18 cellular contexts compared by ENCODE assay signal in the genomic region with DNA sequence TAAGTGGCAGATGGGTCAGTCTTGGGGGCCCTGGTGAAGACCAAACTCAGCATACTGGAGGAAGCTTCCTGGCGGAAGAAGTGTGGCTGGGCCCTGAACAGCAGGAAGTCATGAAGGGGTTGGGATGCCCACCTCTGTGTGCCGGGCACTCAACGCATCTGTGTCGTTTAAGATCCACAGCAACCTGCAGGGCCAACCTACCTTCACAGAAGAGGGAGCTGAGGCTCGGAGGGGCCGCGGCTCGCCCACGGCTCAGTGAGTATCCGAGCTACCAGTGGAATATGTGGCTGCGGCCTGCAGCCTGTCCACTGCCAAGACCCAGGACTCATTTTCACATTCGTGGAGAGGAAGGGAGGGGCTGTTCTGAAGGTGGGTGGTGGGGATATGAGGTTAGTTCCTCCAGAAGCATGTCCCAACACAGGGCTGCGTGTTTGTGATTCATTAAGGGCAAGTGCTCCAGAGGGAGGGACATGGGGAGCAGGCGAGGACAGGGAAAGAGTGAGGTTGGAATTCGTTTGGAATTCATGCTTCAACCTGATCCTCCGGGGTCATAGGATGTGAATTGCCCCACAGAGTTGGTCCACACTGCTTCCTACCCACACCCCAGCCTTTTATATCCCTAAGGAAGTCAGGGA.
A peak's percentile ranks its signal among the peaks of the same experiment; 100 is the strongest.
DNase-seq lines count a peak whose midpoint lies in the region; ATAC-seq, FAIRE-seq and TF ChIP-seq lines count a peak whose summit lies in the region.
"Had no signal": no experiment of that assay in that cellular context is flagged by ENCODE, and none has a peak within 500 bp of the region (broad histone marks: within the 10 kb centered on the region; RNA-seq: fewer than 3 reads in every experiment).

No MANE protein-coding gene starts in this region.

- TF ChIP-seq POLR2A in H1 (IDR thresholded peaks at IDR 0.05; ENCODE audit: control extremely low read depth in 1 of 2, low read depth in 2 of 2, low read length in 2 of 2): no peak

- no peak overlapping the region for H2BK20ac ChIP-seq in H1 (ENCODE audit: low read length)

- no peak for TF ChIP-seq CTCF in mammary epithelial cell (conservative IDR thresholded peaks at IDR 0.05 in 1 of 2, IDR thresholded peaks at IDR 0.05 in 1 of 2; ENCODE audit: extremely low read depth in 1 of 2, insufficient read depth in 1 of 2, low read depth in 1 of 2, low read length in 2 of 2)
- no peak for TF ChIP-seq CTCF in H1 (IDR thresholded peaks at IDR 0.05; ENCODE audit: control extremely low read depth in 1 of 3, insufficient read depth in 1 of 3, low read depth in 1 of 3, low read length in 3 of 3)
- no peak for TF ChIP-seq CTCF in keratinocyte (optimal IDR thresholded peaks at IDR 0.05 in 1 of 3, IDR thresholded peaks at IDR 0.05 in 1 of 3, conservative IDR thresholded peaks at IDR 0.05 in 1 of 3; ENCODE audit: extremely low read depth in 1 of 3, insufficient read depth in 2 of 3, low read length in 3 of 3)

- intact Hi-C loops in mammary epithelial cell (cut with micrococcal nuclease): loop anchor here (1.0 kb wide), 1 partner anchor 20 kb away; no protein-coding TSS in a partner anchor

- H4K5ac ChIP-seq in H1 (ENCODE audit: insufficient read length, low read depth, low read length): no peak overlapping the region

- H3K27me3 ChIP-seq in mammary epithelial cell (ENCODE audit: insufficient read depth, low read length) (no peaks in the 10 kb centered on the region), H1 (replicated peaks in 1 of 4; ENCODE audit: control insufficient read depth in 3 of 4, extremely low read depth in 1 of 4, insufficient read depth in 3 of 4, low read length in 3 of 4) (no peaks in the 10 kb centered on the region), keratinocyte (ENCODE audit: control insufficient read depth, extremely low read depth, insufficient read depth, low read length) (no peaks in the 10 kb centered on the region), thymus (ENCODE audit: control insufficient read depth, insufficient read depth) (no peaks in the 10 kb centered on the region)

- no peak for TF ChIP-seq EP300 in H1 (IDR thresholded peaks at IDR 0.05; ENCODE audit: borderline replicate concordance in 1 of 2, low read depth in 2 of 2, low read length in 2 of 2)

- no peak overlapping the region for H2AK5ac ChIP-seq in H1 (ENCODE audit: low read depth, low read length)

- H4K20me1 ChIP-seq in mammary epithelial cell (ENCODE audit: insufficient read depth, low read length) (no peaks in the 10 kb centered on the region), H1 (replicated peaks in 1 of 2; ENCODE audit: control insufficient read depth in 1 of 2, insufficient read depth in 2 of 2, low read length in 2 of 2) (peaks cover 0 to 3% of the 10 kb centered on the region in 2 experiments), keratinocyte (ENCODE audit: control insufficient read depth, extremely low read depth, insufficient read depth, low read length) (no peaks in the 10 kb centered on the region)

- H3K36me3 ChIP-seq in mammary epithelial cell (ENCODE audit: insufficient read depth, low read length) (no peaks in the 10 kb centered on the region), H1 (ENCODE audit: control insufficient read depth in 2 of 4, insufficient read depth in 4 of 4, low read length in 3 of 4) (no peaks in the 10 kb centered on the region; a peak in 1 of 8 replicates), keratinocyte (ENCODE audit: control insufficient read depth in 2 of 2, extremely low read depth in 1 of 2, insufficient read depth in 2 of 2, low read length in 2 of 2) (no peaks in the 10 kb centered on the region), thymus (ENCODE audit: control insufficient read depth, insufficient read depth) (no peaks in the 10 kb centered on the region)
- H3K36me3 ChIP-seq: HAP-1 had no signal

- no peak overlapping the region for H3K27ac ChIP-seq in mammary epithelial cell (ENCODE audit: insufficient read depth, low read depth, low read length)
- no peak overlapping the region for H3K27ac ChIP-seq in H1 (ENCODE audit: low read depth, low read length)
- H3K27ac ChIP-seq in keratinocyte (ENCODE audit: control insufficient read depth, insufficient read depth, low read length): no peak overlapping the region
- peak overlapping the region; percentile 50 for H3K27ac ChIP-seq in thymus (ENCODE audit: low read depth)
- H3K27ac ChIP-seq: C4-2B had no signal

- no peak overlapping the region for H3K14ac ChIP-seq in H1 (ENCODE audit: insufficient read length)

- TF ChIP-seq RAD21 in H1 (IDR thresholded peaks at IDR 0.05 in 1 of 2, conservative IDR thresholded peaks at IDR 0.05 in 1 of 2; ENCODE audit: low read depth in 2 of 2, low read length in 2 of 2): no peak

- H3K9me3 ChIP-seq in mammary epithelial cell (replicated peaks; ENCODE audit: insufficient read depth, low read length) (no peaks in the 10 kb centered on the region), H1 (ENCODE audit: insufficient read depth in 2 of 2, low read depth in 1 of 2, low read length in 1 of 2) (no peaks in the 10 kb centered on the region; a peak in 1 of 4 replicates), keratinocyte (ENCODE audit: control insufficient read depth, low read depth, low read length) (no peaks in the 10 kb centered on the region), thymus (ENCODE audit: control insufficient read depth) (no peaks in the 10 kb centered on the region)
- H3K9me3 ChIP-seq: Caco-2, HAP-1 had no signal

- 9% methylated on average over 13 of the region's 16 CpGs for WGBS in mammary epithelial cell (ENCODE audit: low coverage, missing lambda C conversion rate)
- 90% methylated on average over 15 of the region's 16 CpGs; no CpG with 5 or more reads in 1 of the 2 experiments for WGBS in H1 (ENCODE audit: extremely low coverage in 1 of 2, insufficient coverage in 1 of 2, insufficient read length in 1 of 2, insufficient replicate concordance in 2 of 2, low coverage in 1 of 2, low lambda C conversion rate in 2 of 2, missing lambda C conversion rate in 1 of 2), 2 experiments
- WGBS in thymus: 85% methylated on average over 16 of the region's 16 CpGs

- ATAC-seq in HG02571 (IDR thresholded peaks at IDR 0.05; ENCODE audit: unreplicated experiment) (no peak), GM18870 (IDR thresholded peaks at IDR 0.05; ENCODE audit: unreplicated experiment) (no peak)

- CTCF ChIA-PET in mammary epithelial cell (lab: Charles Lee; ENCODE audit: low non-redundant PET) (no interaction called here), H1 (lab: Charles Lee; ENCODE audit: partially characterized antibody) (interaction anchor here (1.1 to 1.6 kb wide), 2 partner anchors 83 to 238 kb away, joined by 3 to 4 read pairs; no protein-coding TSS in a partner anchor)

- H2BK120ac ChIP-seq in H1 (replicated peaks; ENCODE audit: low read depth, low read length): no peak overlapping the region

- H2AFZ ChIP-seq in mammary epithelial cell (ENCODE audit: low read depth, low read length) (peak overlapping the region; percentile 62), H1 (ENCODE audit: low read length) (no peak overlapping the region), keratinocyte (ENCODE audit: control insufficient read depth, low read length) (no peak overlapping the region)

- no TSS peak for BruUV-seq in mammary epithelial cell (replicated peaks; lab: Mats Ljungman, UMichigan)

- H3K56ac ChIP-seq in H1 (replicated peaks; ENCODE audit: insufficient read length, low read depth, low read length): no peak overlapping the region

- in situ Hi-C loops in mammary epithelial cell (cut with MboI; ENCODE audit: low sequenced_read_pairs in 2 of 2): no loop called here

- POLR2A ChIA-PET in H1 (lab: Charles Lee; ENCODE audit: partially characterized antibody): no interaction called here

- no peak overlapping the region for H2BK5ac ChIP-seq in H1 (ENCODE audit: low read depth, low read length)

- FAIRE-seq in H1 (lab: Jason Lieb, UNC) (no peak), keratinocyte (lab: Jason Lieb, UNC) (no peak), GM19239 (lab: Jason Lieb, UNC) (no peak)
- FAIRE-seq: A204.1, D721Med, GM12892, GM18507 had no signal

- H3K4me3 ChIP-seq in mammary epithelial cell (replicated peaks in 1 of 3; ENCODE audit: insufficient read depth in 1 of 3, low read depth in 2 of 3, low read length in 3 of 3) (no peak overlapping the region), H1 (ENCODE audit: extremely low read depth in 1 of 4, insufficient read depth in 2 of 4, low read depth in 3 of 4, low read length in 4 of 4) (no peak overlapping the region), keratinocyte (ENCODE audit: control insufficient read depth in 2 of 3, extremely low read depth in 1 of 3, insufficient read depth in 2 of 3, low read depth in 1 of 3, low read length in 3 of 3) (no peak overlapping the region), thymus (ENCODE audit: low read length) (no peak overlapping the region)
- H3K4me3 ChIP-seq: HAP-1 had no signal

- no peaks in the 10 kb centered on the region for H3K79me1 ChIP-seq in H1 (ENCODE audit: low read depth, low read length)

- 0 out of 2 replicates have a peak overlapping the region, but pooled peaks have one; percentile 5 for H4K8ac ChIP-seq in H1 (ENCODE audit: extremely low read depth, insufficient read depth, low read length)

- no peak overlapping the region for H4K91ac ChIP-seq in H1 (replicated peaks; ENCODE audit: insufficient read length, low read length)

- H3K79me2 ChIP-seq in mammary epithelial cell (ENCODE audit: insufficient read depth, low read length) (no peaks in the 10 kb centered on the region), H1 (ENCODE audit: control insufficient read depth in 1 of 2, insufficient read depth in 2 of 2, low read length in 2 of 2) (no peaks in the 10 kb centered on the region), keratinocyte (ENCODE audit: control insufficient read depth, insufficient read depth, low read length) (no peaks in the 10 kb centered on the region)

- no peak overlapping the region for H3K23ac ChIP-seq in H1 (ENCODE audit: insufficient read length)

- no peak overlapping the region for H3K18ac ChIP-seq in H1 (ENCODE audit: extremely low read depth, low read length)

- H3K4me1 ChIP-seq in mammary epithelial cell (ENCODE audit: insufficient read depth, low read length) (peaks cover 22% of the 10 kb centered on the region), H1 (replicated peaks in 1 of 4; ENCODE audit: control insufficient read depth in 3 of 4, insufficient read depth in 4 of 4, low read length in 3 of 4) (peaks cover 0 to 2% (median 0%) of the 10 kb centered on the region in 4 experiments; a peak in 2 of 7 replicates), keratinocyte (ENCODE audit: control insufficient read depth, extremely low read depth, insufficient read depth, low read length) (peaks cover 13% of the 10 kb centered on the region), thymus (ENCODE audit: control insufficient read depth, insufficient read depth, low read length) (no peaks in the 10 kb centered on the region)
- H3K4me1 ChIP-seq: Caco-2, HAP-1 had no signal

- H3K4ac ChIP-seq in H1 (replicated peaks; ENCODE audit: insufficient read length, low read depth, low read length): no peak overlapping the region

- dilution Hi-C loops in mammary epithelial cell (cut with HindIII; ENCODE audit: low sequenced_read_pairs): no loop called here
- dilution Hi-C loops in keratinocyte (cut with MboI; ENCODE audit: extremely low pct_ligation_motif_present, low sequenced_read_pairs): no loop called here

- DNase-seq in mammary epithelial cell (peak; percentile 62), H1 (ENCODE audit: low read depth in 1 of 2, low spot score in 2 of 2) (no peak), keratinocyte (ENCODE audit: low read depth, low spot score) (peak; percentile 33), retina (no peak), GM19239 (ENCODE audit: insufficient read length, low spot score) (no peak)
- DNase-seq: ACHN; Caco-2; CD4-positive, alpha-beta T cell; GDM1 had no signal

- H2BK12ac ChIP-seq in H1 (ENCODE audit: low read depth, low read length): no peak overlapping the region

- H3K9me1 ChIP-seq in keratinocyte (ENCODE audit: control insufficient read depth, extremely low read depth, insufficient read depth, low read length): no peaks in the 10 kb centered on the region

- H3K9ac ChIP-seq in mammary epithelial cell (ENCODE audit: insufficient read depth, low read length): no peak overlapping the region
- no peak overlapping the region for H3K9ac ChIP-seq in H1 (replicated peaks in 1 of 4; ENCODE audit: extremely low read depth in 1 of 4, low read depth in 3 of 4, low read length in 3 of 4)
- no peak overlapping the region for H3K9ac ChIP-seq in keratinocyte (ENCODE audit: control insufficient read depth, extremely low read depth, insufficient read depth, low read length)

- H3K23me2 ChIP-seq in H1 (ENCODE audit: low read depth, low read length): peaks cover 16% of the 10 kb centered on the region; the same call in 1 of the 2 replicates

- peak overlapping the region; percentile 52 for H3K4me2 ChIP-seq in mammary epithelial cell (ENCODE audit: insufficient read depth, low read depth, low read length)
- H3K4me2 ChIP-seq in H1 (ENCODE audit: insufficient read depth in 1 of 2, low read depth in 2 of 2, low read length in 2 of 2): no peak overlapping the region
- H3K4me2 ChIP-seq in keratinocyte (ENCODE audit: control insufficient read depth, extremely low read depth, insufficient read depth, low read depth, low read length): peak overlapping the region; percentile 7

- H2BK15ac ChIP-seq in H1 (ENCODE audit: low read length): no peak overlapping the region

Comparison
In these comparisons a context has a peak if more than half of its experiments do, and no peak if none do; other contexts are left out.
1. DNase-seq: peak in mammary epithelial cell (single experiment) and keratinocyte (single experiment); none in H1 (0 of 2), retina (single experiment) and GM19239 (single experiment).
2. H3K4me2 ChIP-seq: peak in mammary epithelial cell (single experiment) and keratinocyte (single experiment); none in H1 (0 of 2).